1 cellular context compared by ENCODE assay signal in the genomic region with DNA sequence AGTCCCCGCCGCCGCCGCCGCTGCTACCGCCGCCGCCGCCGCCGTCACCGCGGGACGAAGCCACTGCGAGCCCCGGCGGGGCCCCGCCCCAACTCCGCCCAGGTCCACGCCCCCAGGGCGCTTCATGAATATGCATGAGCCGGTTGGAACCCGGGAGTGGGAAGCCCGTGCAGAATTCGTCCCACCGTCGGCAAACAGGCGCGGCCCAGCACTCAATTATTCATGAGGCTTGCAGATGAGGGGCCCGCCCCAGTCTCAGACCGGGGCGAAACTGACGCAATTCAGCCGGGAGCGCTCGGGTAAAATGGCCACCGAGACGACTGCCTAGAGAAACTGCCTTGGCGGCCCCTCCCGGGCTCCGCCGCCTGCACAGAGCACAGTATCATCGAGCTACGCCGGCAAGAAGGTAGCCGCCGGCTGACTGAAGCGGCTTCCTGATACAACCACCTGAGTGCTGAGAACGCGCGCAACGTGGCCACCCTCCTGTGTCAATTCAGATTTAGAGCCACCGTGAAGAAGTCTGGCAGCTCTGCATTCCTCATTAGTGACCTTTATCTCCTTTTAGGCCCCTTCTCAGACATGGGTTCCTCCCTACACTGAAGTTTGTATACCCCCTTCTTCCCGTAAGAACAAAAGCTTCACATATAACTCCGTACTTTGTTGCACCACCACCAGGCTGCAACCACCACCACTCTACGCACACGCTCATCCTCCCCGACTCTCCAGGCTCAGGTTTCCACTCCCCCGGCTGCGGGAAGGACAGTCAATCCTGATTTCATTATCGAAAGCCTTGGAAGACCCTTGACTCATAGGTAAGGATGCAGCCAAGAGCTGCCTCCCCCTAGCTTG.
TF ChIP-seq lines count a peak whose summit lies in the region.

A gene with protein sequence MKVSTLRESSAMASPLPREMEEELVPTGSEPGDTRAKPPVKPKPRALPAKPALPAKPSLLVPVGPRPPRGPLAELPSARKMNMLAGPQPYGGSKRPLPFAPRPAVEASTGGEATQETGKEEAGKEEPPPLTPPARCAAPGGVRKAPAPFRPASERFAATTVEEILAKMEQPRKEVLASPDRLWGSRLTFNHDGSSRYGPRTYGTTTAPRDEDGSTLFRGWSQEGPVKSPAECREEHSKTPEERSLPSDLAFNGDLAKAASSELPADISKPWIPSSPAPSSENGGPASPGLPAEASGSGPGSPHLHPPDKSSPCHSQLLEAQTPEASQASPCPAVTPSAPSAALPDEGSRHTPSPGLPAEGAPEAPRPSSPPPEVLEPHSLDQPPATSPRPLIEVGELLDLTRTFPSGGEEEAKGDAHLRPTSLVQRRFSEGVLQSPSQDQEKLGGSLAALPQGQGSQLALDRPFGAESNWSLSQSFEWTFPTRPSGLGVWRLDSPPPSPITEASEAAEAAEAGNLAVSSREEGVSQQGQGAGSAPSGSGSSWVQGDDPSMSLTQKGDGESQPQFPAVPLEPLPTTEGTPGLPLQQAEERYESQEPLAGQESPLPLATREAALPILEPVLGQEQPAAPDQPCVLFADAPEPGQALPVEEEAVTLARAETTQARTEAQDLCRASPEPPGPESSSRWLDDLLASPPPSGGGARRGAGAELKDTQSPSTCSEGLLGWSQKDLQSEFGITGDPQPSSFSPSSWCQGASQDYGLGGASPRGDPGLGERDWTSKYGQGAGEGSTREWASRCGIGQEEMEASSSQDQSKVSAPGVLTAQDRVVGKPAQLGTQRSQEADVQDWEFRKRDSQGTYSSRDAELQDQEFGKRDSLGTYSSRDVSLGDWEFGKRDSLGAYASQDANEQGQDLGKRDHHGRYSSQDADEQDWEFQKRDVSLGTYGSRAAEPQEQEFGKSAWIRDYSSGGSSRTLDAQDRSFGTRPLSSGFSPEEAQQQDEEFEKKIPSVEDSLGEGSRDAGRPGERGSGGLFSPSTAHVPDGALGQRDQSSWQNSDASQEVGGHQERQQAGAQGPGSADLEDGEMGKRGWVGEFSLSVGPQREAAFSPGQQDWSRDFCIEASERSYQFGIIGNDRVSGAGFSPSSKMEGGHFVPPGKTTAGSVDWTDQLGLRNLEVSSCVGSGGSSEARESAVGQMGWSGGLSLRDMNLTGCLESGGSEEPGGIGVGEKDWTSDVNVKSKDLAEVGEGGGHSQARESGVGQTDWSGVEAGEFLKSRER (N-terminal part only) (minus strand): TSS at position 67 of the 849 bp plus-strand sequence. CDS start 3,067 bp downstream, outside the sequence.

TF ChIP-seq in K562, 482 proteins besides CTCF, POLR2A, EP300 and RAD21 (continued from another document and continues in another):
- TF ChIP-seq, protein P1, sequence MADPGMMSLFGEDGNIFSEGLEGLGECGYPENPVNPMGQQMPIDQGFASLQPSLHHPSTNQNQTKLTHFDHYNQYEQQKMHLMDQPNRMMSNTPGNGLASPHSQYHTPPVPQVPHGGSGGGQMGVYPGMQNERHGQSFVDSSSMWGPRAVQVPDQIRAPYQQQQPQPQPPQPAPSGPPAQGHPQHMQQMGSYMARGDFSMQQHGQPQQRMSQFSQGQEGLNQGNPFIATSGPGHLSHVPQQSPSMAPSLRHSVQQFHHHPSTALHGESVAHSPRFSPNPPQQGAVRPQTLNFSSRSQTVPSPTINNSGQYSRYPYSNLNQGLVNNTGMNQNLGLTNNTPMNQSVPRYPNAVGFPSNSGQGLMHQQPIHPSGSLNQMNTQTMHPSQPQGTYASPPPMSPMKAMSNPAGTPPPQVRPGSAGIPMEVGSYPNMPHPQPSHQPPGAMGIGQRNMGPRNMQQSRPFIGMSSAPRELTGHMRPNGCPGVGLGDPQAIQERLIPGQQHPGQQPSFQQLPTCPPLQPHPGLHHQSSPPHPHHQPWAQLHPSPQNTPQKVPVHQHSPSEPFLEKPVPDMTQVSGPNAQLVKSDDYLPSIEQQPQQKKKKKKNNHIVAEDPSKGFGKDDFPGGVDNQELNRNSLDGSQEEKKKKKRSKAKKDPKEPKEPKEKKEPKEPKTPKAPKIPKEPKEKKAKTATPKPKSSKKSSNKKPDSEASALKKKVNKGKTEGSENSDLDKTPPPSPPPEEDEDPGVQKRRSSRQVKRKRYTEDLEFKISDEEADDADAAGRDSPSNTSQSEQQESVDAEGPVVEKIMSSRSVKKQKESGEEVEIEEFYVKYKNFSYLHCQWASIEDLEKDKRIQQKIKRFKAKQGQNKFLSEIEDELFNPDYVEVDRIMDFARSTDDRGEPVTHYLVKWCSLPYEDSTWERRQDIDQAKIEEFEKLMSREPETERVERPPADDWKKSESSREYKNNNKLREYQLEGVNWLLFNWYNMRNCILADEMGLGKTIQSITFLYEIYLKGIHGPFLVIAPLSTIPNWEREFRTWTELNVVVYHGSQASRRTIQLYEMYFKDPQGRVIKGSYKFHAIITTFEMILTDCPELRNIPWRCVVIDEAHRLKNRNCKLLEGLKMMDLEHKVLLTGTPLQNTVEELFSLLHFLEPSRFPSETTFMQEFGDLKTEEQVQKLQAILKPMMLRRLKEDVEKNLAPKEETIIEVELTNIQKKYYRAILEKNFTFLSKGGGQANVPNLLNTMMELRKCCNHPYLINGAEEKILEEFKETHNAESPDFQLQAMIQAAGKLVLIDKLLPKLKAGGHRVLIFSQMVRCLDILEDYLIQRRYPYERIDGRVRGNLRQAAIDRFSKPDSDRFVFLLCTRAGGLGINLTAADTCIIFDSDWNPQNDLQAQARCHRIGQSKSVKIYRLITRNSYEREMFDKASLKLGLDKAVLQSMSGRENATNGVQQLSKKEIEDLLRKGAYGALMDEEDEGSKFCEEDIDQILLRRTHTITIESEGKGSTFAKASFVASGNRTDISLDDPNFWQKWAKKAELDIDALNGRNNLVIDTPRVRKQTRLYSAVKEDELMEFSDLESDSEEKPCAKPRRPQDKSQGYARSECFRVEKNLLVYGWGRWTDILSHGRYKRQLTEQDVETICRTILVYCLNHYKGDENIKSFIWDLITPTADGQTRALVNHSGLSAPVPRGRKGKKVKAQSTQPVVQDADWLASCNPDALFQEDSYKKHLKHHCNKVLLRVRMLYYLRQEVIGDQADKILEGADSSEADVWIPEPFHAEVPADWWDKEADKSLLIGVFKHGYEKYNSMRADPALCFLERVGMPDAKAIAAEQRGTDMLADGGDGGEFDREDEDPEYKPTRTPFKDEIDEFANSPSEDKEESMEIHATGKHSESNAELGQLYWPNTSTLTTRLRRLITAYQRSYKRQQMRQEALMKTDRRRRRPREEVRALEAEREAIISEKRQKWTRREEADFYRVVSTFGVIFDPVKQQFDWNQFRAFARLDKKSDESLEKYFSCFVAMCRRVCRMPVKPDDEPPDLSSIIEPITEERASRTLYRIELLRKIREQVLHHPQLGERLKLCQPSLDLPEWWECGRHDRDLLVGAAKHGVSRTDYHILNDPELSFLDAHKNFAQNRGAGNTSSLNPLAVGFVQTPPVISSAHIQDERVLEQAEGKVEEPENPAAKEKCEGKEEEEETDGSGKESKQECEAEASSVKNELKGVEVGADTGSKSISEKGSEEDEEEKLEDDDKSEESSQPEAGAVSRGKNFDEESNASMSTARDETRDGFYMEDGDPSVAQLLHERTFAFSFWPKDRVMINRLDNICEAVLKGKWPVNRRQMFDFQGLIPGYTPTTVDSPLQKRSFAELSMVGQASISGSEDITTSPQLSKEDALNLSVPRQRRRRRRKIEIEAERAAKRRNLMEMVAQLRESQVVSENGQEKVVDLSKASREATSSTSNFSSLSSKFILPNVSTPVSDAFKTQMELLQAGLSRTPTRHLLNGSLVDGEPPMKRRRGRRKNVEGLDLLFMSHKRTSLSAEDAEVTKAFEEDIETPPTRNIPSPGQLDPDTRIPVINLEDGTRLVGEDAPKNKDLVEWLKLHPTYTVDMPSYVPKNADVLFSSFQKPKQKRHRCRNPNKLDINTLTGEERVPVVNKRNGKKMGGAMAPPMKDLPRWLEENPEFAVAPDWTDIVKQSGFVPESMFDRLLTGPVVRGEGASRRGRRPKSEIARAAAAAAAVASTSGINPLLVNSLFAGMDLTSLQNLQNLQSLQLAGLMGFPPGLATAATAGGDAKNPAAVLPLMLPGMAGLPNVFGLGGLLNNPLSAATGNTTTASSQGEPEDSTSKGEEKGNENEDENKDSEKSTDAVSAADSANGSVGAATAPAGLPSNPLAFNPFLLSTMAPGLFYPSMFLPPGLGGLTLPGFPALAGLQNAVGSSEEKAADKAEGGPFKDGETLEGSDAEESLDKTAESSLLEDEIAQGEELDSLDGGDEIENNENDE (IDR thresholded peaks at IDR 0.05; ENCODE audit: low read depth, low read length): no peak
- no peak for TF ChIP-seq FOXK1 (CRISPR knock-in tag; IDR thresholded peaks at IDR 0.05; ENCODE audit: borderline replicate concordance)
- no peak for TF ChIP-seq BRCA1 (IDR thresholded peaks at IDR 0.05)
- TF ChIP-seq BRCA1 (CRISPR knock-in tag; IDR thresholded peaks at IDR 0.05): no peak
- no peak for TF ChIP-seq TAF9B (IDR thresholded peaks at IDR 0.05; ENCODE audit: partially characterized antibody)
- TF ChIP-seq YBX1 (IDR thresholded peaks at IDR 0.05): no peak
- TF ChIP-seq, protein P2, sequence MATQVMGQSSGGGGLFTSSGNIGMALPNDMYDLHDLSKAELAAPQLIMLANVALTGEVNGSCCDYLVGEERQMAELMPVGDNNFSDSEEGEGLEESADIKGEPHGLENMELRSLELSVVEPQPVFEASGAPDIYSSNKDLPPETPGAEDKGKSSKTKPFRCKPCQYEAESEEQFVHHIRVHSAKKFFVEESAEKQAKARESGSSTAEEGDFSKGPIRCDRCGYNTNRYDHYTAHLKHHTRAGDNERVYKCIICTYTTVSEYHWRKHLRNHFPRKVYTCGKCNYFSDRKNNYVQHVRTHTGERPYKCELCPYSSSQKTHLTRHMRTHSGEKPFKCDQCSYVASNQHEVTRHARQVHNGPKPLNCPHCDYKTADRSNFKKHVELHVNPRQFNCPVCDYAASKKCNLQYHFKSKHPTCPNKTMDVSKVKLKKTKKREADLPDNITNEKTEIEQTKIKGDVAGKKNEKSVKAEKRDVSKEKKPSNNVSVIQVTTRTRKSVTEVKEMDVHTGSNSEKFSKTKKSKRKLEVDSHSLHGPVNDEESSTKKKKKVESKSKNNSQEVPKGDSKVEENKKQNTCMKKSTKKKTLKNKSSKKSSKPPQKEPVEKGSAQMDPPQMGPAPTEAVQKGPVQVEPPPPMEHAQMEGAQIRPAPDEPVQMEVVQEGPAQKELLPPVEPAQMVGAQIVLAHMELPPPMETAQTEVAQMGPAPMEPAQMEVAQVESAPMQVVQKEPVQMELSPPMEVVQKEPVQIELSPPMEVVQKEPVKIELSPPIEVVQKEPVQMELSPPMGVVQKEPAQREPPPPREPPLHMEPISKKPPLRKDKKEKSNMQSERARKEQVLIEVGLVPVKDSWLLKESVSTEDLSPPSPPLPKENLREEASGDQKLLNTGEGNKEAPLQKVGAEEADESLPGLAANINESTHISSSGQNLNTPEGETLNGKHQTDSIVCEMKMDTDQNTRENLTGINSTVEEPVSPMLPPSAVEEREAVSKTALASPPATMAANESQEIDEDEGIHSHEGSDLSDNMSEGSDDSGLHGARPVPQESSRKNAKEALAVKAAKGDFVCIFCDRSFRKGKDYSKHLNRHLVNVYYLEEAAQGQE (CRISPR knock-in tag; IDR thresholded peaks at IDR 0.05; ENCODE audit: low read depth): no peak
- no peak for TF ChIP-seq KAT2B (IDR thresholded peaks at IDR 0.05; ENCODE audit: low read depth, low read length)
- no peak for TF ChIP-seq GATA2 (CRISPR knock-in tag; IDR thresholded peaks at IDR 0.05)
- TF ChIP-seq, protein P3, sequence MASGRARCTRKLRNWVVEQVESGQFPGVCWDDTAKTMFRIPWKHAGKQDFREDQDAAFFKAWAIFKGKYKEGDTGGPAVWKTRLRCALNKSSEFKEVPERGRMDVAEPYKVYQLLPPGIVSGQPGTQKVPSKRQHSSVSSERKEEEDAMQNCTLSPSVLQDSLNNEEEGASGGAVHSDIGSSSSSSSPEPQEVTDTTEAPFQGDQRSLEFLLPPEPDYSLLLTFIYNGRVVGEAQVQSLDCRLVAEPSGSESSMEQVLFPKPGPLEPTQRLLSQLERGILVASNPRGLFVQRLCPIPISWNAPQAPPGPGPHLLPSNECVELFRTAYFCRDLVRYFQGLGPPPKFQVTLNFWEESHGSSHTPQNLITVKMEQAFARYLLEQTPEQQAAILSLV (tag; IDR thresholded peaks at IDR 0.05): peak; percentile 44; the same call in 1 of the 2 replicates
- no peak for TF ChIP-seq E2F3 (CRISPR knock-in tag; IDR thresholded peaks at IDR 0.05)
- TF ChIP-seq ZNF41 (CRISPR knock-in tag; conservative IDR thresholded peaks at IDR 0.05): no peak
- TF ChIP-seq, protein P4, sequence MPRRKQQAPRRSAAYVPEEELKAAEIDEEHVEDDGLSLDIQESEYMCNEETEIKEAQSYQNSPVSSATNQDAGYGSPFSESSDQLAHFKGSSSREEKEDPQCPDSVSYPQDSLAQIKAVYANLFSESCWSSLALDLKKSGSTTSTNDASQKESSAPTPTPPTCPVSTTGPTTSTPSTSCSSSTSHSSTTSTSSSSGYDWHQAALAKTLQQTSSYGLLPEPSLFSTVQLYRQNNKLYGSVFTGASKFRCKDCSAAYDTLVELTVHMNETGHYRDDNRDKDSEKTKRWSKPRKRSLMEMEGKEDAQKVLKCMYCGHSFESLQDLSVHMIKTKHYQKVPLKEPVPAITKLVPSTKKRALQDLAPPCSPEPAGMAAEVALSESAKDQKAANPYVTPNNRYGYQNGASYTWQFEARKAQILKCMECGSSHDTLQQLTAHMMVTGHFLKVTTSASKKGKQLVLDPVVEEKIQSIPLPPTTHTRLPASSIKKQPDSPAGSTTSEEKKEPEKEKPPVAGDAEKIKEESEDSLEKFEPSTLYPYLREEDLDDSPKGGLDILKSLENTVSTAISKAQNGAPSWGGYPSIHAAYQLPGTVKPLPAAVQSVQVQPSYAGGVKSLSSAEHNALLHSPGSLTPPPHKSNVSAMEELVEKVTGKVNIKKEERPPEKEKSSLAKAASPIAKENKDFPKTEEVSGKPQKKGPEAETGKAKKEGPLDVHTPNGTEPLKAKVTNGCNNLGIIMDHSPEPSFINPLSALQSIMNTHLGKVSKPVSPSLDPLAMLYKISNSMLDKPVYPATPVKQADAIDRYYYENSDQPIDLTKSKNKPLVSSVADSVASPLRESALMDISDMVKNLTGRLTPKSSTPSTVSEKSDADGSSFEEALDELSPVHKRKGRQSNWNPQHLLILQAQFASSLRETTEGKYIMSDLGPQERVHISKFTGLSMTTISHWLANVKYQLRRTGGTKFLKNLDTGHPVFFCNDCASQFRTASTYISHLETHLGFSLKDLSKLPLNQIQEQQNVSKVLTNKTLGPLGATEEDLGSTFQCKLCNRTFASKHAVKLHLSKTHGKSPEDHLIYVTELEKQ (CRISPR knock-in tag; IDR thresholded peaks at IDR 0.05): no peak
- no peak for TF ChIP-seq ZNF668 (CRISPR knock-in tag; IDR thresholded peaks at IDR 0.05)
- TF ChIP-seq SMARCC2 (IDR thresholded peaks at IDR 0.05; ENCODE audit: low read depth): no peak
- TF ChIP-seq SP1 (CRISPR knock-in tag; IDR thresholded peaks at IDR 0.05): peak; percentile 81
- TF ChIP-seq ZBTB7A (IDR thresholded peaks at IDR 0.05; ENCODE audit: borderline replicate concordance, control insufficient read depth, low read depth, low read length): no peak; the same call in 1 of the 2 replicates
- no peak for TF ChIP-seq ZNF696 (CRISPR knock-in tag; conservative IDR thresholded peaks at IDR 0.05)
- no peak for TF ChIP-seq NR1H2 (CRISPR knock-in tag; IDR thresholded peaks at IDR 0.05)
- no peak for TF ChIP-seq RBM39 (optimal IDR thresholded peaks at IDR 0.05; ENCODE audit: low read depth, low read length)
- no peak for TF ChIP-seq ZNF316 (IDR thresholded peaks at IDR 0.05)
- no peak for TF ChIP-seq RBM14 (IDR thresholded peaks at IDR 0.05; ENCODE audit: borderline replicate concordance, insufficient read depth, low read depth, low read length)
- no peak for TF ChIP-seq BCL6 (CRISPR knock-in tag; IDR thresholded peaks at IDR 0.05)
